1 cellular context compared by ENCODE assay signal in the genomic region with DNA sequence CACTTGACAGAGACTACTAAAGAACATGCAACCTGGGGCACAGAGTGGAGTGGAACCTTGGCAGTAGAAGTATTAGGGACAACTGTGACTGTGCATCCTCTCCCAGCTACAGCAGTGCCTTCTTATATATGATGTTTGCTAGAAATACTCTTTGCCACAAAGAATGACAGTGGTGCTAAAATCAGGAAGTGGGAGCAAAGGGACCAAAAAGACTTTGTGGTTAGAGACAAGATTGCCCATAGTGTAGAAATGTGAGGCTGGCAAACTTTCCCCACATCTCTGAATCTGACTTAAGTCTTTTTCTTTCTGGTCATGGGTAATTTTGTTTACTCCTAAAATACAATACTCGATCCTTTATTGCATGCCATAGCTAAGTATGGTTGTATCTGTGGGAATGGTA.
TF ChIP-seq lines count a peak whose summit lies in the region.

No MANE protein-coding gene starts in this region.

TF ChIP-seq in K562, 482 proteins besides CTCF, POLR2A, EP300 and RAD21:
- TF ChIP-seq SIN3B (IDR thresholded peaks at IDR 0.05; ENCODE audit: low read depth) (no peak), MAZ (CRISPR knock-in tag; conservative IDR thresholded peaks at IDR 0.05 in 1 of 2, IDR thresholded peaks at IDR 0.05 in 1 of 2) (no peak), MCM5 (IDR thresholded peaks at IDR 0.05; ENCODE audit: low read depth) (no peak), ZNF347 (CRISPR knock-in tag; IDR thresholded peaks at IDR 0.05; ENCODE audit: low read depth) (no peak), MNT (conservative IDR thresholded peaks at IDR 0.05) (no peak), CBX3 (IDR thresholded peaks at IDR 0.05; ENCODE audit: borderline replicate concordance in 1 of 2, low read length in 2 of 2) (no peak), STAT5A (IDR thresholded peaks at IDR 0.05; ENCODE audit: borderline replicate concordance, low read length) (no peak), ZNF316 (IDR thresholded peaks at IDR 0.05) (no peak), ZNF57 (CRISPR knock-in tag; IDR thresholded peaks at IDR 0.05) (no peak), MTF1 (CRISPR knock-in tag; IDR thresholded peaks at IDR 0.05; ENCODE audit: borderline replicate concordance) (no peak), ARID1B (IDR thresholded peaks at IDR 0.05) (no peak), NFIX (CRISPR knock-in tag; IDR thresholded peaks at IDR 0.05; ENCODE audit: low read depth) (no peak), DACH1 (IDR thresholded peaks at IDR 0.05; ENCODE audit: partially characterized antibody) (no peak), NFE2 (IDR thresholded peaks at IDR 0.05; ENCODE audit: low read depth) (no peak)
- TF ChIP-seq, protein P1, sequence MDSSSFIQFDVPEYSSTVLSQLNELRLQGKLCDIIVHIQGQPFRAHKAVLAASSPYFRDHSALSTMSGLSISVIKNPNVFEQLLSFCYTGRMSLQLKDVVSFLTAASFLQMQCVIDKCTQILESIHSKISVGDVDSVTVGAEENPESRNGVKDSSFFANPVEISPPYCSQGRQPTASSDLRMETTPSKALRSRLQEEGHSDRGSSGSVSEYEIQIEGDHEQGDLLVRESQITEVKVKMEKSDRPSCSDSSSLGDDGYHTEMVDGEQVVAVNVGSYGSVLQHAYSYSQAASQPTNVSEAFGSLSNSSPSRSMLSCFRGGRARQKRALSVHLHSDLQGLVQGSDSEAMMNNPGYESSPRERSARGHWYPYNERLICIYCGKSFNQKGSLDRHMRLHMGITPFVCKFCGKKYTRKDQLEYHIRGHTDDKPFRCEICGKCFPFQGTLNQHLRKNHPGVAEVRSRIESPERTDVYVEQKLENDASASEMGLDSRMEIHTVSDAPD (CRISPR knock-in tag; IDR thresholded peaks at IDR 0.05), result no peak
- TF ChIP-seq, protein P2, sequence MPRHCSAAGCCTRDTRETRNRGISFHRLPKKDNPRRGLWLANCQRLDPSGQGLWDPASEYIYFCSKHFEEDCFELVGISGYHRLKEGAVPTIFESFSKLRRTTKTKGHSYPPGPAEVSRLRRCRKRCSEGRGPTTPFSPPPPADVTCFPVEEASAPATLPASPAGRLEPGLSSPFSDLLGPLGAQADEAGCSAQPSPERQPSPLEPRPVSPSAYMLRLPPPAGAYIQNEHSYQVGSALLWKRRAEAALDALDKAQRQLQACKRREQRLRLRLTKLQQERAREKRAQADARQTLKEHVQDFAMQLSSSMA (CRISPR knock-in tag; IDR thresholded peaks at IDR 0.05), result no peak
